ENCODE assay signal across 6 cellular contexts in the genomic region with DNA sequence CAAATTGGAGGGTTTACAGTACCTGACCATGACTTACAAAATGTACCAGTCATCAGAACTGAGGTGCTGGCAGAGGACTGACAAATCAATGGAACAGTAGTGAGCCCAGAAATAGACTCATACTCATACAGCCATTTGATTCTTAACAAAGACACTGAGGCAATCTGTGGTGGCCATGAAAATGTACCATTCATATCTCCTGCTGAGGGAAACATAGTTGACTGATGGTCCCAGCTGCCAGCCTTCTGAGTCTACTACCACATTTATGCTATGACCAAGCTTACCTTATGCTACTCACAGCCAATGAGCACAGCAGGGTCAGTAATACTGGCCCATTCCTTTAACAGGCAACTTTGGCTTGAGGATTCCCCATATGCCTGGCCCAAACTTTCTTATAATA.
"Had no signal": no experiment of that assay in that cellular context is flagged by ENCODE, and none has a peak within 500 bp of the region (broad histone marks: within the 10 kb centered on the region; RNA-seq: fewer than 3 reads in every experiment).

No MANE protein-coding gene starts in this region.

- H2AFZ ChIP-seq: GM23338 had no signal

- ATAC-seq: GM23338, HepG2 had no signal

- H3K27ac ChIP-seq: HL-60 had no signal

- H3K4me2 ChIP-seq: GM23338 had no signal

- DNase-seq: H9, HCEC 1CT, KBM-7 had no signal

- H3K4me3 ChIP-seq: GM23338 had no signal
